8 cellular contexts compared by ENCODE assay signal in genomic region chr1:155562581-155563376, GRCh38. TPM values are rescaled to one million over a fixed set of nuclear protein-coding genes. Genes with fewer than 3 reads are reported as not detected.
DNase-seq lines count a peak whose midpoint lies in the region; ATAC-seq and TF ChIP-seq lines count a peak whose summit lies in the region.

Gene ASH1L, minus strand, starts transcription at chr1:155562803. Its CDS starts 41,284 bp downstream, at chr1:155521519.

- CTCF ChIA-PET in naive thymus-derived CD4-positive, alpha-beta T cell (lab: Charles Lee): no interaction called here

- ATAC-seq in GM23338: peak; percentile 85
- peak; percentile 90 for ATAC-seq in naive thymus-derived CD4-positive, alpha-beta T cell
- ATAC-seq in stimulated activated memory B cell treated with anti-CD40 and anti-IgM and Interleukin-4, amounts not matched to agents 10 μg/mL and 1 μg/mL and 100 μg/mL, for 72 hours: peak; percentile 93

- DNase-seq in DMS79 treated with DMSO at 0.1 percent for 48 hours (lab: John Stamatoyannopoulos, UW) (peak; percentile 93), GM23338 (ENCODE audit: low spot score) (peak; percentile 93), LNCaP clone FGC (ENCODE audit: low read depth) (peak; percentile 76), RPMI8226 (peak; percentile 96), fibroblast of gingiva (ENCODE audit: low read depth) (peak; percentile 95)
- DNase-seq in activated T-helper 1 cell treated with anti-CD3 and anti-CD28 coated beads, Interleukin-2, amount 50 U/mL, for 16 hours (ENCODE audit: low read depth in 1 of 2, low spot score in 1 of 2): peak; percentile 85 to 89
- peak; percentile 85 to 94 (median 90) for DNase-seq in naive thymus-derived CD4-positive, alpha-beta T cell

- no peaks in the 10 kb centered on the region for H3K36me3 ChIP-seq in GM23338 (ENCODE audit: insufficient read depth)
- H3K36me3 ChIP-seq in naive thymus-derived CD4-positive, alpha-beta T cell (ENCODE audit: control insufficient read depth in 2 of 3, insufficient read depth in 3 of 3, low read length in 3 of 3): peaks cover 0 to 15% (median 0%) of the 10 kb centered on the region in 3 experiments

- peaks cover 15% of the 10 kb centered on the region for H3K4me1 Mint-ChIP-seq in GM23338
- peaks cover 15 to 56% (median 47%) of the 10 kb centered on the region in 7 donors for H3K4me1 Mint-ChIP-seq in naive thymus-derived CD4-positive, alpha-beta T cell
- H3K4me1 Mint-ChIP-seq in stimulated activated memory B cell treated with anti-CD40 and anti-IgM and Interleukin-4, amounts not matched to agents 10 μg/mL and 1 μg/mL and 100 μg/mL, for 72 hours: peaks cover 40% of the 10 kb centered on the region

- H3K27ac Mint-ChIP-seq in GM23338: peak within 1 kb of the TSS; percentile 99
- peak within 1 kb of the TSS; percentile 95 to 100 (median 98) for H3K27ac Mint-ChIP-seq in naive thymus-derived CD4-positive, alpha-beta T cell
- H3K27ac Mint-ChIP-seq in stimulated activated memory B cell treated with anti-CD40 and anti-IgM and Interleukin-4, amounts not matched to agents 10 μg/mL and 1 μg/mL and 100 μg/mL, for 72 hours: peak within 1 kb of the TSS; percentile 95

- H3K9me2 ChIP-seq in GM23338 (ENCODE audit: insufficient read depth): no peaks in the 10 kb centered on the region

- peak within 1 kb of the TSS; percentile 99 for H3K27ac ChIP-seq in GM23338 (ENCODE audit: low read depth)
- peak within 1 kb of the TSS; percentile 86 for H3K27ac ChIP-seq in naive thymus-derived CD4-positive, alpha-beta T cell (ENCODE audit: low read depth, low read length)

- peaks cover 3% of the 10 kb centered on the region for H3K27me3 Mint-ChIP-seq in GM23338 (ENCODE audit: insufficient read depth, low read depth, poor library complexity)
- H3K27me3 Mint-ChIP-seq in naive thymus-derived CD4-positive, alpha-beta T cell: peaks cover 0 to 4% (median 0%) of the 10 kb centered on the region in 5 donors
- no peaks in the 10 kb centered on the region for H3K27me3 Mint-ChIP-seq in stimulated activated memory B cell treated with anti-CD40 and anti-IgM and Interleukin-4, amounts not matched to agents 10 μg/mL and 1 μg/mL and 100 μg/mL, for 72 hours

- peaks cover 19% of the 10 kb centered on the region for H3K36me3 Mint-ChIP-seq in GM23338 (ENCODE audit: low read depth)
- H3K36me3 Mint-ChIP-seq in naive thymus-derived CD4-positive, alpha-beta T cell: peaks cover 0 to 12% (median 0%) of the 10 kb centered on the region in 5 donors
- no peaks in the 10 kb centered on the region for H3K36me3 Mint-ChIP-seq in stimulated activated memory B cell treated with anti-CD40 and anti-IgM and Interleukin-4, amounts not matched to agents 10 μg/mL and 1 μg/mL and 100 μg/mL, for 72 hours

- no peaks in the 10 kb centered on the region for H3K27me3 ChIP-seq in GM23338 (ENCODE audit: insufficient read depth)
- no peaks in the 10 kb centered on the region for H3K27me3 ChIP-seq in naive thymus-derived CD4-positive, alpha-beta T cell (ENCODE audit: control insufficient read depth in 2 of 2, insufficient read depth in 2 of 2, low read length in 2 of 2)

- POLR2A ChIA-PET in naive thymus-derived CD4-positive, alpha-beta T cell (lab: Charles Lee): interaction anchor here (0.6 to 2.6 kb wide), 10 partner anchors 9 to 934 kb away, joined by 3 to 6 read pairs (median 3); no protein-coding TSS in a partner anchor

- 0 out of 2 replicates have a peak, but pooled peaks cover 6% of the 10 kb centered on the region for H3F3A ChIP-seq in GM23338 (replicated peaks; ENCODE audit: low read depth)

- H3K9me3 Mint-ChIP-seq in GM23338: no peaks in the 10 kb centered on the region
- H3K9me3 Mint-ChIP-seq in naive thymus-derived CD4-positive, alpha-beta T cell: no peaks in the 10 kb centered on the region
- no peaks in the 10 kb centered on the region for H3K9me3 Mint-ChIP-seq in stimulated activated memory B cell treated with anti-CD40 and anti-IgM and Interleukin-4, amounts not matched to agents 10 μg/mL and 1 μg/mL and 100 μg/mL, for 72 hours

- intact Hi-C loops in naive thymus-derived CD4-positive, alpha-beta T cell (cut with micrococcal nuclease): loop anchor here (1.0 to 5.0 kb wide), 13 partner anchors 26 to 490 kb away; partner anchors contain the start of genes YY1AP1 (in 2 of the 2), CLK2 (in 1 of the 2), DAP3 (in 1 of the 2) and GON4L (in 1 of the 2)

- H3K4me3 ChIP-seq in GM23338 (peak within 1 kb of the TSS; percentile 62), LNCaP clone FGC (ENCODE audit: low read depth, low read length) (peak within 1 kb of the TSS; percentile 89)
- peak within 1 kb of the TSS; percentile 100 for H3K4me3 ChIP-seq in naive thymus-derived CD4-positive, alpha-beta T cell (ENCODE audit: low read length)

- H4K20me1 ChIP-seq in GM23338 (replicated peaks; ENCODE audit: insufficient read depth): peaks cover 14% of the 10 kb centered on the region

- 0 out of 2 replicates have a peak, but pooled peaks cover 3% of the 10 kb centered on the region for H3K4me1 ChIP-seq in GM23338 (ENCODE audit: insufficient read depth)
- peaks cover 26 to 32% of the 10 kb centered on the region in 2 donors for H3K4me1 ChIP-seq in naive thymus-derived CD4-positive, alpha-beta T cell (ENCODE audit: control insufficient read depth in 2 of 2, insufficient read depth in 2 of 2, low read length in 2 of 2)

- H3K79me2 ChIP-seq in GM23338 (replicated peaks; ENCODE audit: insufficient read depth): peaks cover 78% of the 10 kb centered on the region

- peak within 1 kb of the TSS; percentile 77 for H3K4me2 ChIP-seq in GM23338

- H3K4me3 Mint-ChIP-seq in GM23338: peak within 1 kb of the TSS; percentile 99
- peak within 1 kb of the TSS; percentile 91 to 100 (median 98) for H3K4me3 Mint-ChIP-seq in naive thymus-derived CD4-positive, alpha-beta T cell
- H3K4me3 Mint-ChIP-seq in stimulated activated memory B cell treated with anti-CD40 and anti-IgM and Interleukin-4, amounts not matched to agents 10 μg/mL and 1 μg/mL and 100 μg/mL, for 72 hours: peak within 1 kb of the TSS; percentile 91

- H2AFZ ChIP-seq in GM23338: peak within 1 kb of the TSS; percentile 93

- TF ChIP-seq CTCF in GM23338 (conservative IDR thresholded peaks at IDR 0.05; ENCODE audit: low read depth in 2 of 2) (no peak), LNCaP clone FGC (IDR thresholded peaks at IDR 0.05; ENCODE audit: control insufficient read depth, extremely low read depth, insufficient read depth) (no peak)

- no peaks in the 10 kb centered on the region for H3K9me3 ChIP-seq in naive thymus-derived CD4-positive, alpha-beta T cell (ENCODE audit: control insufficient read depth in 2 of 3, low read length in 3 of 3)

TF ChIP-seq in GM23338, 12 proteins besides CTCF, POLR2A, EP300 and RAD21 (continues in another document):
- TF ChIP-seq ZNF114 (CRISPR knock-in tag; IDR thresholded peaks at IDR 0.05) (no peak), JUNB (IDR thresholded peaks at IDR 0.05; ENCODE audit: unreplicated experiment) (no peak), POLR2AphosphoS5 (IDR thresholded peaks at IDR 0.05; ENCODE audit: low read depth) (peak; percentile 91), EZH2 (IDR thresholded peaks at IDR 0.05; ENCODE audit: low read depth, unreplicated experiment) (no peak), STAT1 (IDR thresholded peaks at IDR 0.05; ENCODE audit: unreplicated experiment) (no peak), ETS1 (IDR thresholded peaks at IDR 0.05) (peak; percentile 70), ZNF331 (CRISPR knock-in tag; IDR thresholded peaks at IDR 0.05; ENCODE audit: low read depth) (no peak), NANOG (IDR thresholded peaks at IDR 0.05; ENCODE audit: borderline replicate concordance) (no peak), CREB1 (CRISPR knock-in tag; IDR thresholded peaks at IDR 0.05; ENCODE audit: low read depth) (no peak), EZH2phosphoT487 (IDR thresholded peaks at IDR 0.05; ENCODE audit: unreplicated experiment) (no peak)
- TF ChIP-seq, protein P1, sequence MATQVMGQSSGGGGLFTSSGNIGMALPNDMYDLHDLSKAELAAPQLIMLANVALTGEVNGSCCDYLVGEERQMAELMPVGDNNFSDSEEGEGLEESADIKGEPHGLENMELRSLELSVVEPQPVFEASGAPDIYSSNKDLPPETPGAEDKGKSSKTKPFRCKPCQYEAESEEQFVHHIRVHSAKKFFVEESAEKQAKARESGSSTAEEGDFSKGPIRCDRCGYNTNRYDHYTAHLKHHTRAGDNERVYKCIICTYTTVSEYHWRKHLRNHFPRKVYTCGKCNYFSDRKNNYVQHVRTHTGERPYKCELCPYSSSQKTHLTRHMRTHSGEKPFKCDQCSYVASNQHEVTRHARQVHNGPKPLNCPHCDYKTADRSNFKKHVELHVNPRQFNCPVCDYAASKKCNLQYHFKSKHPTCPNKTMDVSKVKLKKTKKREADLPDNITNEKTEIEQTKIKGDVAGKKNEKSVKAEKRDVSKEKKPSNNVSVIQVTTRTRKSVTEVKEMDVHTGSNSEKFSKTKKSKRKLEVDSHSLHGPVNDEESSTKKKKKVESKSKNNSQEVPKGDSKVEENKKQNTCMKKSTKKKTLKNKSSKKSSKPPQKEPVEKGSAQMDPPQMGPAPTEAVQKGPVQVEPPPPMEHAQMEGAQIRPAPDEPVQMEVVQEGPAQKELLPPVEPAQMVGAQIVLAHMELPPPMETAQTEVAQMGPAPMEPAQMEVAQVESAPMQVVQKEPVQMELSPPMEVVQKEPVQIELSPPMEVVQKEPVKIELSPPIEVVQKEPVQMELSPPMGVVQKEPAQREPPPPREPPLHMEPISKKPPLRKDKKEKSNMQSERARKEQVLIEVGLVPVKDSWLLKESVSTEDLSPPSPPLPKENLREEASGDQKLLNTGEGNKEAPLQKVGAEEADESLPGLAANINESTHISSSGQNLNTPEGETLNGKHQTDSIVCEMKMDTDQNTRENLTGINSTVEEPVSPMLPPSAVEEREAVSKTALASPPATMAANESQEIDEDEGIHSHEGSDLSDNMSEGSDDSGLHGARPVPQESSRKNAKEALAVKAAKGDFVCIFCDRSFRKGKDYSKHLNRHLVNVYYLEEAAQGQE (IDR thresholded peaks at IDR 0.05; ENCODE audit: unreplicated experiment): peak; percentile 6

RNA-seq across cellular contexts. Expression of gene ASH1L, which starts in this region (rescaled TPM):
- total RNA-seq in GM23338 (2014; rRNA removed; shearing (Covaris generic)): 17.4 and 23.6 TPM in 2 replicates
- 17.7 and 24.7 TPM in 2 replicates for polyA plus RNA-seq in GM23338 (2016; fragmentation: Nextera tagmentation; extraction: Ambion mirVana)
- total RNA-seq in naive thymus-derived CD4-positive, alpha-beta T cell: 100 to 1,000 TPM in 2 of 5 experiments, 10 to 100 TPM in 3; 57.2 to 109 (median 95.1) TPM
- 10 to 100 TPM; 20.1 to 34.9 TPM for polyA plus RNA-seq in naive thymus-derived CD4-positive, alpha-beta T cell

Comparison
In these comparisons a context has a peak if more than half of its experiments do, and no peak if none do; other contexts are left out.
1. Peak in every context shown above with its lines: DNase-seq, ATAC-seq, H3K4me3 ChIP-seq and H3K27ac ChIP-seq.